In the genomic region with DNA sequence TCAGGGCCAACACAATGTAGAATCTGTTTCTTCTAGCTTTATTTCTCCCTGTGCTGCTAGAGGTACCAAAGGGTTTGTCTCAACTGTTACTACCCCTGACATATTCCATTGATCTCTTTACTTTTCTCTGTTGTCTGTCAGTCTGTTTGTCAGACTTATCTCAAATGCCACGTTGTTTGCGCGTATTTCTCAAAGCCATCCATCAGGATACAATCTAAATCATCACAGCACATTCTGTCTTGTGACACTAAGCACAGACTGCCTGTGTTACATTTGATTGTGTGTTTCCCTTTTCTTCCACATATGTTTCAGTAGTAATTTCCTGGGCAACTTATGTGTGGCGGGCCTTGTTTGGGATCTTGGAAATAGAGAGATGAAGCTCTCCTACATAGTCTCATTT, we compare ENCODE assay signal across 1 cellular context.
TF ChIP-seq lines count a peak whose summit lies in the region.

No MANE protein-coding gene starts in this region.

TF ChIP-seq in K562, 482 proteins besides CTCF, POLR2A, EP300 and RAD21 (continued from another document and continues in another):
- TF ChIP-seq POLR2AphosphoS5 (IDR thresholded peaks at IDR 0.05; ENCODE audit: control insufficient read depth, insufficient read depth, low read depth, low read length), result peak; percentile 57; the same call in 1 of the 2 replicates
- no peak for TF ChIP-seq ZC3H4 (CRISPR knock-in tag; IDR thresholded peaks at IDR 0.05; ENCODE audit: borderline replicate concordance)
- TF ChIP-seq CLOCK (CRISPR knock-in tag; IDR thresholded peaks at IDR 0.05; ENCODE audit: borderline replicate concordance), result no peak
- TF ChIP-seq, protein P1, sequence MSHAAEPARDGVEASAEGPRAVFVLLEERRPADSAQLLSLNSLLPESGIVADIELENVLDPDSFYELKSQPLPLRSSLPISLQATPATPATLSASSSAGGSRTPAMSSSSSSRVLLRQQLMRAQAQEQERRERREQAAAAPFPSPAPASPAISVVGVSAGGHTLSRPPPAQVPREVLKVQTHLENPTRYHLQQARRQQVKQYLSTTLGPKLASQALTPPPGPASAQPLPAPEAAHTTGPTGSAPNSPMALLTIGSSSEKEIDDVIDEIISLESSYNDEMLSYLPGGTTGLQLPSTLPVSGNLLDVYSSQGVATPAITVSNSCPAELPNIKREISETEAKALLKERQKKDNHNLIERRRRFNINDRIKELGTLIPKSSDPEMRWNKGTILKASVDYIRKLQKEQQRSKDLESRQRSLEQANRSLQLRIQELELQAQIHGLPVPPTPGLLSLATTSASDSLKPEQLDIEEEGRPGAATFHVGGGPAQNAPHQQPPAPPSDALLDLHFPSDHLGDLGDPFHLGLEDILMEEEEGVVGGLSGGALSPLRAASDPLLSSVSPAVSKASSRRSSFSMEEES (CRISPR knock-in tag; IDR thresholded peaks at IDR 0.05), result no peak
- TF ChIP-seq ADNP (tag; IDR thresholded peaks at IDR 0.05), result no peak
- TF ChIP-seq PCBP2 (IDR thresholded peaks at IDR 0.05; ENCODE audit: low read depth, low read length, poor library complexity, severe bottlenecking), result no peak
- TF ChIP-seq ZNF354B (CRISPR knock-in tag; IDR thresholded peaks at IDR 0.05), result no peak
- no peak for TF ChIP-seq THAP7 (CRISPR knock-in tag; IDR thresholded peaks at IDR 0.05)
- no peak for TF ChIP-seq BCOR (IDR thresholded peaks at IDR 0.05)
- TF ChIP-seq PTTG1 (tag; IDR thresholded peaks at IDR 0.05; ENCODE audit: low read depth), result no peak
- TF ChIP-seq, protein P2, sequence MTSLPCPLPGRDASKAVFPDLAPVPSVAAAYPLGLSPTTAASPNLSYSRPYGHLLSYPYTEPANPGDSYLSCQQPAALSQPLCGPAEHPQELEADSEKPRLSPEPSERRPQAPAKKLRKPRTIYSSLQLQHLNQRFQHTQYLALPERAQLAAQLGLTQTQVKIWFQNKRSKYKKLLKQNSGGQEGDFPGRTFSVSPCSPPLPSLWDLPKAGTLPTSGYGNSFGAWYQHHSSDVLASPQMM (CRISPR knock-in tag; IDR thresholded peaks at IDR 0.05), result no peak
- TF ChIP-seq, protein P3, sequence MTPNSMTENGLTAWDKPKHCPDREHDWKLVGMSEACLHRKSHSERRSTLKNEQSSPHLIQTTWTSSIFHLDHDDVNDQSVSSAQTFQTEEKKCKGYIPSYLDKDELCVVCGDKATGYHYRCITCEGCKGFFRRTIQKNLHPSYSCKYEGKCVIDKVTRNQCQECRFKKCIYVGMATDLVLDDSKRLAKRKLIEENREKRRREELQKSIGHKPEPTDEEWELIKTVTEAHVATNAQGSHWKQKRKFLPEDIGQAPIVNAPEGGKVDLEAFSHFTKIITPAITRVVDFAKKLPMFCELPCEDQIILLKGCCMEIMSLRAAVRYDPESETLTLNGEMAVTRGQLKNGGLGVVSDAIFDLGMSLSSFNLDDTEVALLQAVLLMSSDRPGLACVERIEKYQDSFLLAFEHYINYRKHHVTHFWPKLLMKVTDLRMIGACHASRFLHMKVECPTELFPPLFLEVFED (CRISPR knock-in tag; conservative IDR thresholded peaks at IDR 0.05), result no peak
- 0 out of 2 replicates have a peak, but pooled peaks have one; percentile 32 for TF ChIP-seq FOXM1 (IDR thresholded peaks at IDR 0.05; ENCODE audit: low read depth)
- TF ChIP-seq FOXM1 (CRISPR knock-in tag; IDR thresholded peaks at IDR 0.05; ENCODE audit: low read depth), result no peak
- TF ChIP-seq CREB3 (tag; conservative IDR thresholded peaks at IDR 0.05; ENCODE audit: low read depth), result no peak
- TF ChIP-seq ZNF766 (CRISPR knock-in tag; conservative IDR thresholded peaks at IDR 0.05), result no peak
- 0 out of 2 replicates have a peak, but pooled peaks have one; percentile 28 for TF ChIP-seq SMAD4 (CRISPR knock-in tag; conservative IDR thresholded peaks at IDR 0.05)
- TF ChIP-seq ERF (CRISPR knock-in tag; IDR thresholded peaks at IDR 0.05), result no peak
- TF ChIP-seq FUS (optimal IDR thresholded peaks at IDR 0.05; ENCODE audit: low read depth, low read length), result no peak
- no peak for TF ChIP-seq SMARCB1 (IDR thresholded peaks at IDR 0.05; ENCODE audit: insufficient read length, low read depth)
- TF ChIP-seq CREM (IDR thresholded peaks at IDR 0.05; ENCODE audit: low read depth), result peak; percentile 56; the same call in 1 of the 2 replicates
- TF ChIP-seq ATF7 (IDR thresholded peaks at IDR 0.05), result no peak
- no peak for TF ChIP-seq CREBBP (IDR thresholded peaks at IDR 0.05; ENCODE audit: low read depth, low read length)
- TF ChIP-seq, protein P4, sequence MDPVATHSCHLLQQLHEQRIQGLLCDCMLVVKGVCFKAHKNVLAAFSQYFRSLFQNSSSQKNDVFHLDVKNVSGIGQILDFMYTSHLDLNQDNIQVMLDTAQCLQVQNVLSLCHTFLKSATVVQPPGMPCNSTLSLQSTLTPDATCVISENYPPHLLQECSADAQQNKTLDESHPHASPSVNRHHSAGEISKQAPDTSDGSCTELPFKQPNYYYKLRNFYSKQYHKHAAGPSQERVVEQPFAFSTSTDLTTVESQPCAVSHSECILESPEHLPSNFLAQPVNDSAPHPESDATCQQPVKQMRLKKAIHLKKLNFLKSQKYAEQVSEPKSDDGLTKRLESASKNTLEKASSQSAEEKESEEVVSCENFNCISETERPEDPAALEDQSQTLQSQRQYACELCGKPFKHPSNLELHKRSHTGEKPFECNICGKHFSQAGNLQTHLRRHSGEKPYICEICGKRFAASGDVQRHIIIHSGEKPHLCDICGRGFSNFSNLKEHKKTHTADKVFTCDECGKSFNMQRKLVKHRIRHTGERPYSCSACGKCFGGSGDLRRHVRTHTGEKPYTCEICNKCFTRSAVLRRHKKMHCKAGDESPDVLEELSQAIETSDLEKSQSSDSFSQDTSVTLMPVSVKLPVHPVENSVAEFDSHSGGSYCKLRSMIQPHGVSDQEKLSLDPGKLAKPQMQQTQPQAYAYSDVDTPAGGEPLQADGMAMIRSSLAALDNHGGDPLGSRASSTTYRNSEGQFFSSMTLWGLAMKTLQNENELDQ (CRISPR knock-in tag; IDR thresholded peaks at IDR 0.05; ENCODE audit: borderline replicate concordance), result no peak
- TF ChIP-seq FOXK1 (CRISPR knock-in tag; IDR thresholded peaks at IDR 0.05; ENCODE audit: borderline replicate concordance), result no peak
- no peak for TF ChIP-seq GTF2F1 (IDR thresholded peaks at IDR 0.05; ENCODE audit: low read depth, low read length)
- no peak for TF ChIP-seq ZBTB8A (IDR thresholded peaks at IDR 0.05; ENCODE audit: partially characterized antibody)
- TF ChIP-seq HNRNPUL1 (IDR thresholded peaks at IDR 0.05; ENCODE audit: low read length), result no peak
- TF ChIP-seq XRCC5 (IDR thresholded peaks at IDR 0.05; ENCODE audit: low read depth, low read length), result no peak
- TF ChIP-seq MEF2D (tag; conservative IDR thresholded peaks at IDR 0.05; ENCODE audit: low read depth), result no peak
- TF ChIP-seq ELF2 (CRISPR knock-in tag; IDR thresholded peaks at IDR 0.05), result no peak
- no peak for TF ChIP-seq MBD2 (IDR thresholded peaks at IDR 0.05; ENCODE audit: borderline replicate concordance, low read depth)
- no peak for TF ChIP-seq CSDE1 (IDR thresholded peaks at IDR 0.05)
- peak; percentile 88 for TF ChIP-seq ARID1B (IDR thresholded peaks at IDR 0.05)
- no peak for TF ChIP-seq GABPB2 (CRISPR knock-in tag; conservative IDR thresholded peaks at IDR 0.05)
- no peak for TF ChIP-seq NR2F6 (CRISPR knock-in tag; IDR thresholded peaks at IDR 0.05)
- no peak for TF ChIP-seq HNRNPL (IDR thresholded peaks at IDR 0.05; ENCODE audit: low read depth, low read length)
- TF ChIP-seq PURB (CRISPR knock-in tag; IDR thresholded peaks at IDR 0.05; ENCODE audit: low read depth), result no peak
- no peak for TF ChIP-seq PHB2 (IDR thresholded peaks at IDR 0.05; ENCODE audit: low read depth)
- no peak for TF ChIP-seq BRF1 (IDR thresholded peaks at IDR 0.05; ENCODE audit: borderline replicate concordance, extremely low read depth, insufficient read length)
- TF ChIP-seq, protein P5, sequence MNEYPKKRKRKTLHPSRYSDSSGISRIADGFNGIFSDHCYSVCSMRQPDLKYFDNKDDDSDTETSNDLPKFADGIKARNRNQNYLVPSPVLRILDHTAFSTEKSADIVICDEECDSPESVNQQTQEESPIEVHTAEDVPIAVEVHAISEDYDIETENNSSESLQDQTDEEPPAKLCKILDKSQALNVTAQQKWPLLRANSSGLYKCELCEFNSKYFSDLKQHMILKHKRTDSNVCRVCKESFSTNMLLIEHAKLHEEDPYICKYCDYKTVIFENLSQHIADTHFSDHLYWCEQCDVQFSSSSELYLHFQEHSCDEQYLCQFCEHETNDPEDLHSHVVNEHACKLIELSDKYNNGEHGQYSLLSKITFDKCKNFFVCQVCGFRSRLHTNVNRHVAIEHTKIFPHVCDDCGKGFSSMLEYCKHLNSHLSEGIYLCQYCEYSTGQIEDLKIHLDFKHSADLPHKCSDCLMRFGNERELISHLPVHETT (CRISPR knock-in tag; conservative IDR thresholded peaks at IDR 0.05 in 1 of 2, IDR thresholded peaks at IDR 0.05 in 1 of 2), result no peak
- no peak for TF ChIP-seq ZBTB7A (IDR thresholded peaks at IDR 0.05; ENCODE audit: borderline replicate concordance, control insufficient read depth, low read depth, low read length)
- no peak for TF ChIP-seq ZNF224 (CRISPR knock-in tag; IDR thresholded peaks at IDR 0.05)
- no peak for TF ChIP-seq MYNN (IDR thresholded peaks at IDR 0.05)
- TF ChIP-seq MYNN (CRISPR knock-in tag; IDR thresholded peaks at IDR 0.05), result no peak
- TF ChIP-seq CAMTA2 (CRISPR knock-in tag; conservative IDR thresholded peaks at IDR 0.05), result no peak
- TF ChIP-seq HES1 (IDR thresholded peaks at IDR 0.05; ENCODE audit: low read depth), result no peak
- TF ChIP-seq ESRRA (IDR thresholded peaks at IDR 0.05; ENCODE audit: borderline replicate concordance, low read depth), result no peak
- TF ChIP-seq, protein P6, sequence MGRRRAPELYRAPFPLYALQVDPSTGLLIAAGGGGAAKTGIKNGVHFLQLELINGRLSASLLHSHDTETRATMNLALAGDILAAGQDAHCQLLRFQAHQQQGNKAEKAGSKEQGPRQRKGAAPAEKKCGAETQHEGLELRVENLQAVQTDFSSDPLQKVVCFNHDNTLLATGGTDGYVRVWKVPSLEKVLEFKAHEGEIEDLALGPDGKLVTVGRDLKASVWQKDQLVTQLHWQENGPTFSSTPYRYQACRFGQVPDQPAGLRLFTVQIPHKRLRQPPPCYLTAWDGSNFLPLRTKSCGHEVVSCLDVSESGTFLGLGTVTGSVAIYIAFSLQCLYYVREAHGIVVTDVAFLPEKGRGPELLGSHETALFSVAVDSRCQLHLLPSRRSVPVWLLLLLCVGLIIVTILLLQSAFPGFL (CRISPR knock-in tag; IDR thresholded peaks at IDR 0.05), result no peak
- TF ChIP-seq MEF2A (IDR thresholded peaks at IDR 0.05; ENCODE audit: control insufficient read depth, low read depth, low read length), result no peak
- TF ChIP-seq, protein P7, sequence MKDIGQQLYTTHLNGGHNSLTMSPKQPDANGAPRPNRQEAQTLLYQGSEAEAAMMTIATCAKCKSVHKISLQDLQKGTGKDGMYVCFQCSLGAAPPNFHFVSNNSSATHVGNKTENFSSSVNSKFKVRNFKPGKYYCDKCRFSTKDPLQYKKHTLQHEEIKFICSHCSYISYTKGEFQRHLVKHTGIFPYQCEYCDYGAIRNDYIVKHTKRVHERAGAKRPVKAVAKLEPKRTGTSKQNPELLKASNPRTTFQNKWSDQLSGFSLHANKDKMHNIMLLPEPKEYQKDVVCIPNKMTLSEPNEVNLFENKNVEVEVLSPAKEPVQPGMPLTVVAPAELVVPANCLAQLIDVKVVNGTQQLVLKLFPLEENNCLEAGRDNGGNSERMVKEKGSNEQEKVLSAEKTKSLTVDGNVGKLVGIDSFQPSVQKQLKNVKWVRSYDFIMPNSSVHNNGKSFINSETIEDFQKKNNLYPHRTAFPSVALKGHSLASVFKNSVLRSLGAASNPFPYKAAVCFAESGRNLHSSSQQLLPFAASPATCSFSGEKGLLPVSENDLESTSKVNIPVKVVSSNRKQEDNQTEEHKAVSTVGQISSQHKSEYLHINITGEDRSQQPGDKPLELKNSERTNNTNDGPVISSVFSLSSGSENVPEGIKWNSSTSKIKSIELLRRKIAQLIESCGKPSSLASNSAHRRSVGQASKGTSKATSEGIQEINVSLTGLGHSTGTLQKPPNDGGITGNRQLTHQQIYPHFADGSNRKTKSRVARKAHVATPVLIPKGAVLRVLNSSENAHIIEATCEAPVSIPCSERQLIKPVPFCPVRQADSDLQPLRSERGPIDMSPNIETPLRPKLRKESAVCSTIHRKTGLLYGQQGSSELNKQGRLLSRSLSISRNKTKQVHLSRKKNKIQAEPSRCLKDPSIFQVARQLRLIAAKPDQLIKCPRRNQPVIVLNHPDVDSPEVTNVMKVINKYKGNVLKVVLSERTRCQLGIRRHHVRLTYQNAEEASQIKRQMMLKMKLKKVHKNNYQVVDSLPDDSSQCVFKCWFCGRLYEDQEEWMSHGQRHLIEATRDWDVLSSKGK (CRISPR knock-in tag; IDR thresholded peaks at IDR 0.05), result no peak
- TF ChIP-seq MXI1 (IDR thresholded peaks at IDR 0.05; ENCODE audit: low read depth, low read length), result no peak
